1 cellular context compared by ENCODE assay signal in genomic region chr16:65745-66144, GRCh38.
TF ChIP-seq lines count a peak whose summit lies in the region.

No MANE protein-coding gene starts in this region.

TF ChIP-seq in HepG2, 621 proteins besides CTCF, POLR2A, EP300 and RAD21 (continued from another document and continues in another):
- TF ChIP-seq KLF6 (CRISPR knock-in tag; IDR thresholded peaks at IDR 0.05) = peak; percentile 60; the same call in 1 of the 2 replicates
- no peak for TF ChIP-seq PRDM10 (CRISPR knock-in tag; IDR thresholded peaks at IDR 0.05; ENCODE audit: low read depth)
- no peak for TF ChIP-seq USF2 (IDR thresholded peaks at IDR 0.05; ENCODE audit: low read depth, low read length)
- TF ChIP-seq USF2 (CRISPR knock-in tag; IDR thresholded peaks at IDR 0.05; ENCODE audit: borderline replicate concordance) = no peak
- TF ChIP-seq ARID5B (CRISPR knock-in tag; IDR thresholded peaks at IDR 0.05) = no peak
- no peak for TF ChIP-seq LBX2 (CRISPR knock-in tag; IDR thresholded peaks at IDR 0.05; ENCODE audit: borderline replicate concordance)
- no peak for TF ChIP-seq ZFY (CRISPR knock-in tag; IDR thresholded peaks at IDR 0.05)
- TF ChIP-seq ZBTB39 (CRISPR knock-in tag; IDR thresholded peaks at IDR 0.05) = no peak
- TF ChIP-seq ZNF687 (CRISPR knock-in tag; IDR thresholded peaks at IDR 0.05) = peak; percentile 71
- TF ChIP-seq ZNF260 (CRISPR knock-in tag; IDR thresholded peaks at IDR 0.05; ENCODE audit: borderline replicate concordance, low read depth) = no peak
- no peak for TF ChIP-seq MEF2D (CRISPR knock-in tag; IDR thresholded peaks at IDR 0.05)
- TF ChIP-seq NR2F6 (IDR thresholded peaks at IDR 0.05) = no peak
- peak; percentile 23; the same call in 1 of the 2 replicates for TF ChIP-seq NR2F6 (CRISPR knock-in tag; IDR thresholded peaks at IDR 0.05)
- TF ChIP-seq ZNF362 (CRISPR knock-in tag; IDR thresholded peaks at IDR 0.05; ENCODE audit: borderline replicate concordance) = no peak
- 0 out of 2 replicates have a peak, but pooled peaks have one; percentile 31 for TF ChIP-seq ELF1 (CRISPR knock-in tag; IDR thresholded peaks at IDR 0.05)
- no peak for TF ChIP-seq MBNL3 (CRISPR knock-in tag; conservative IDR thresholded peaks at IDR 0.05)
- no peak for TF ChIP-seq EHMT2 (IDR thresholded peaks at IDR 0.05; ENCODE audit: borderline replicate concordance, low read depth, low read length)
- no peak for TF ChIP-seq RCOR2 (CRISPR knock-in tag; IDR thresholded peaks at IDR 0.05)
- 0 out of 2 replicates have a peak, but pooled peaks have one; percentile 20 for TF ChIP-seq MIER3 (CRISPR knock-in tag; IDR thresholded peaks at IDR 0.05; ENCODE audit: borderline replicate concordance)
- TF ChIP-seq TP53 (CRISPR knock-in tag; conservative IDR thresholded peaks at IDR 0.05) = no peak
- TF ChIP-seq TFDP1 (CRISPR knock-in tag; IDR thresholded peaks at IDR 0.05; ENCODE audit: borderline replicate concordance) = 0 out of 2 replicates have a peak, but pooled peaks have one; percentile 21
- TF ChIP-seq MLXIP (CRISPR knock-in tag; IDR thresholded peaks at IDR 0.05; ENCODE audit: borderline replicate concordance) = no peak
- peak; percentile 59; the same call in 1 of the 2 replicates for TF ChIP-seq GATAD1 (CRISPR knock-in tag; IDR thresholded peaks at IDR 0.05)
- no peak for TF ChIP-seq ZXDC (CRISPR knock-in tag; IDR thresholded peaks at IDR 0.05)
- no peak for TF ChIP-seq ZNF33A (CRISPR knock-in tag; IDR thresholded peaks at IDR 0.05; ENCODE audit: borderline replicate concordance)
